8 cellular contexts compared by ENCODE assay signal in the genomic region with DNA sequence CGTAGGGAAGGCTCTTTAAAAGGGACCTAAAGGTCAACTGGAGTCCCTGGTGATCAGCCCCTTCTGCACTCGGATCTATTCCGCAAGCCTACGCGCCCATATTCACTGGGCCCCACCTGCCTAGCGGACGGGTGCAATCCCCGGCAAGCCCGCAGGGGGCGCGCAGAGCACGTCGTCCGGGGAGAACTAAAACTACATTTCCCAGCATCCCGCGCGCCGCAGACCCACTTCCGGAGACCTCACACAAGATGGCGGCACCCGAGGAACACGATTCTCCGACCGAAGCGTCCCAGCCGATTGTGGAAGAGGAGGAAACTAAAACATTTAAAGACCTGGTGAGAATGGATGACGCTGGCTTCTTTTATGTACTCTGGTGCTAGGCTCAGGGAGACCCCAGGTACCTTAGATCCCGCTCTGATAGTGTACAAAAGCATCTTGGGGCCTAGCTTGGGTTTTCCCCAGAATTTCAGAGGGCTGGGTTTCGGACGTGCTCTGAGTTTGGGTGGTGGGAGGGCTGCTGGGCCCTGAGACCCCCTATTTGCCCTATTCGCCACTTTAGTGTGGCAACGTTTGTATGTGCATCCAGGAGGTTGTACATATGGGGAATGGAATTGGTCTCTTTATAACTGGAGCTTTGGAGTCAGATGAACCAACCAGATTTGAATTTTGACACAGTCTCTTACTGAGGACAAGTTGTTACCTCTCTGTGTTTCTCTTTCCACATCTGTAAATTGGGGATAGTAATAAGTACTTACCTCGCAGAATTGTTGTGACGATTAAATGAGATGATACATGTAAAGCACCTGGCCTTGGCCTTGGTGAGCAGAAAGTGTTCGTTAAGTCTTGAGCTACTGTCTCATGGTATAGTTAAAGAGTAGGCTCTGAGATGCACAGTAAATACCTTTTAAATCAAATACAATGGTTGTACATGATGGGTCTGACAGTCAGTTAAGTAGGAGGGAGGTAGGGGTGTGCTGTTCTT. TPM values are rescaled to one million over a fixed set of nuclear protein-coding genes. Genes with fewer than 3 reads are reported as not detected.
DNase-seq lines count a peak whose midpoint lies in the region; ATAC-seq and TF ChIP-seq lines count a peak whose summit lies in the region.

A gene (plus strand): TSS at position 227 of the 982 bp plus-strand sequence. CDS start 22 bp downstream, at position 249.

- H3K9ac ChIP-seq in ES-I3 (ENCODE audit: low read depth, low read length): peak within 1 kb of the TSS; percentile 91
- H3K9ac ChIP-seq in subcutaneous abdominal adipose tissue (ENCODE audit: low read length in 5 of 5): peak within 1 kb of the TSS; percentile 89 to 98 (median 97)

- H3K4me3 ChIP-seq in neuron (ENCODE audit: low read length) (peak within 1 kb of the TSS; percentile 85), subcutaneous abdominal adipose tissue (ENCODE audit: low read depth in 1 of 5, low read length in 5 of 5) (peak within 1 kb of the TSS; percentile 84 to 100 (median 96))

- no peaks in the 10 kb centered on the region for H3K36me3 ChIP-seq in ES-I3 (ENCODE audit: insufficient read depth, low read length)
- H3K36me3 ChIP-seq in neuron (ENCODE audit: insufficient read depth, low read length): peaks cover 25% of the 10 kb centered on the region
- peaks cover 0 to 6% (median 3%) of the 10 kb centered on the region in 5 donors for H3K36me3 ChIP-seq in subcutaneous abdominal adipose tissue (ENCODE audit: control insufficient read depth in 5 of 5, insufficient read depth in 5 of 5, low read length in 5 of 5)

- peak; percentile 91 for DNase-seq in H4 (ENCODE audit: low spot score)
- peak; percentile 87 for DNase-seq in M059J (ENCODE audit: low read depth)
- peak; percentile 93 for DNase-seq in SIG-M5 treated with dmso at 0.1 percent for 504 hours (lab: John Stamatoyannopoulos, UW; ENCODE audit: unreplicated experiment)
- peak; percentile 98 for DNase-seq in activated gamma-delta T cell treated with Interleukin-2 at 50 U/mL for 16 hours
- DNase-seq in foreskin keratinocyte: peak; percentile 69 to 82

- peak; percentile 99 for TF ChIP-seq CTCF in foreskin keratinocyte (conservative IDR thresholded peaks at IDR 0.05)

- H3K9me3 ChIP-seq in ES-I3 (ENCODE audit: control insufficient read depth, insufficient read depth, low read length) (no peaks in the 10 kb centered on the region), neuron (ENCODE audit: low read length) (no peaks in the 10 kb centered on the region), subcutaneous abdominal adipose tissue (ENCODE audit: control insufficient read depth in 5 of 5, low read length in 5 of 5) (no peaks in the 10 kb centered on the region)

- H3K27me3 ChIP-seq in foreskin keratinocyte: no peaks in the 10 kb centered on the region
- no peaks in the 10 kb centered on the region for H3K27me3 ChIP-seq in neuron (ENCODE audit: insufficient read depth, low read length)
- H3K27me3 ChIP-seq in subcutaneous abdominal adipose tissue (ENCODE audit: control insufficient read depth in 5 of 5, insufficient read depth in 4 of 5, low read length in 5 of 5): no peaks in the 10 kb centered on the region

- H3K4me1 ChIP-seq in ES-I3 (ENCODE audit: insufficient read depth, low read length) (0 out of 2 replicates have a peak, but pooled peaks cover 4% of the 10 kb centered on the region), foreskin keratinocyte (peaks cover 15% of the 10 kb centered on the region), neuron (ENCODE audit: insufficient read depth, low read length) (peaks cover 10% of the 10 kb centered on the region), subcutaneous abdominal adipose tissue (ENCODE audit: control insufficient read depth in 5 of 5, insufficient read depth in 5 of 5, low read length in 5 of 5) (peaks cover 6 to 33% (median 26%) of the 10 kb centered on the region in 5 donors)

- H3K27ac ChIP-seq in foreskin keratinocyte (peak within 1 kb of the TSS; percentile 95), subcutaneous abdominal adipose tissue (ENCODE audit: low read depth, low read length) (peak within 1 kb of the TSS; percentile 89)

- ATAC-seq in foreskin keratinocyte: peak; percentile 96

- H2AFZ ChIP-seq in neuron (ENCODE audit: low read depth, low read length): peak within 1 kb of the TSS; percentile 33

RNA-seq across cellular contexts. Expression of the gene that starts here (rescaled TPM):
- total RNA-seq in H4 (2014; rRNA removed; shearing (Covaris generic)): 194 and 203 TPM in 2 replicates
- total RNA-seq in M059J (2014; rRNA removed; shearing (Covaris generic)): 125 and 149 TPM in 2 replicates
- total RNA-seq in foreskin keratinocyte: 65.7 and 73.9 TPM in 2 replicates
- 47.4 and 59.5 TPM in 2 replicates for polyA plus RNA-seq in foreskin keratinocyte

Comparison
In these comparisons a context has a peak if more than half of its experiments do, and no peak if none do; other contexts are left out.
1. Peak in every context shown above with its lines: DNase-seq, ATAC-seq, H3K4me3 ChIP-seq and H3K27ac ChIP-seq.